Comparison of ENCODE assay signal across 1 cellular context in genomic region chr6:31763617-31763940, GRCh38.
TF ChIP-seq lines count a peak whose summit lies in the region.

No MANE protein-coding gene starts in this region.

TF ChIP-seq in HepG2, 621 proteins besides CTCF, POLR2A, EP300 and RAD21 (continued from another document and continues in another):
- TF ChIP-seq ZBTB40 (IDR thresholded peaks at IDR 0.05) (no peak), ZBTB40 (CRISPR knock-in tag; IDR thresholded peaks at IDR 0.05) (no peak), ZNF333 (CRISPR knock-in tag; IDR thresholded peaks at IDR 0.05; ENCODE audit: borderline replicate concordance) (no peak), REL (CRISPR knock-in tag; conservative IDR thresholded peaks at IDR 0.05) (no peak), PHF20 (CRISPR knock-in tag; IDR thresholded peaks at IDR 0.05) (no peak), ZNF329 (CRISPR knock-in tag; IDR thresholded peaks at IDR 0.05; ENCODE audit: low read depth) (no peak), MED8 (CRISPR knock-in tag; IDR thresholded peaks at IDR 0.05; ENCODE audit: insufficient replicate concordance) (no peak), SP1 (IDR thresholded peaks at IDR 0.05) (no peak), SP1 (CRISPR knock-in tag; IDR thresholded peaks at IDR 0.05) (0 out of 2 replicates have a peak, but pooled peaks have one; percentile 17), ERF (CRISPR knock-in tag; IDR thresholded peaks at IDR 0.05) (no peak), POGZ (CRISPR knock-in tag; IDR thresholded peaks at IDR 0.05) (no peak), ZNF672 (CRISPR knock-in tag; IDR thresholded peaks at IDR 0.05) (no peak), KDM5B (CRISPR knock-in tag; IDR thresholded peaks at IDR 0.05; ENCODE audit: borderline replicate concordance) (no peak), MAF1 (CRISPR knock-in tag; IDR thresholded peaks at IDR 0.05; ENCODE audit: borderline replicate concordance) (no peak), ZNF557 (CRISPR knock-in tag; IDR thresholded peaks at IDR 0.05) (no peak), ZBTB39 (CRISPR knock-in tag; IDR thresholded peaks at IDR 0.05) (no peak), RXRB (CRISPR knock-in tag; IDR thresholded peaks at IDR 0.05; ENCODE audit: borderline replicate concordance) (peak; percentile 41; the same call in 1 of the 2 replicates), FOXC1 (CRISPR knock-in tag; IDR thresholded peaks at IDR 0.05; ENCODE audit: borderline replicate concordance) (no peak), MLXIP (CRISPR knock-in tag; IDR thresholded peaks at IDR 0.05; ENCODE audit: borderline replicate concordance) (no peak), ZNF543 (CRISPR knock-in tag; IDR thresholded peaks at IDR 0.05) (no peak), ZNF510 (CRISPR knock-in tag; IDR thresholded peaks at IDR 0.05; ENCODE audit: low read depth) (no peak), MAFG (CRISPR knock-in tag; IDR thresholded peaks at IDR 0.05) (no peak), NCOR1 (IDR thresholded peaks at IDR 0.05; ENCODE audit: borderline replicate concordance, low read length) (no peak), MAX (IDR thresholded peaks at IDR 0.05) (no peak), HOXA5 (CRISPR knock-in tag; IDR thresholded peaks at IDR 0.05) (no peak), IKZF4 (CRISPR knock-in tag; IDR thresholded peaks at IDR 0.05; ENCODE audit: borderline replicate concordance, low read depth, not compliant biosample characterization) (no peak), SMARCC2 (IDR thresholded peaks at IDR 0.05) (no peak), LCORL (IDR thresholded peaks at IDR 0.05) (no peak), LCORL (CRISPR knock-in tag; IDR thresholded peaks at IDR 0.05) (peak; percentile 73), NR2F6 (IDR thresholded peaks at IDR 0.05) (no peak), NR2F6 (CRISPR knock-in tag; IDR thresholded peaks at IDR 0.05) (peak; percentile 30; the same call in 1 of the 2 replicates), SAP130 (CRISPR knock-in tag; IDR thresholded peaks at IDR 0.05; ENCODE audit: low read depth) (peak; percentile 49; the same call in 1 of the 2 replicates), NBN (conservative IDR thresholded peaks at IDR 0.05) (no peak), DNMT3B (CRISPR knock-in tag; conservative IDR thresholded peaks at IDR 0.05) (no peak), EZH2 (conservative IDR thresholded peaks at IDR 0.05; ENCODE audit: low read depth, low read length) (no peak), TP53 (CRISPR knock-in tag; conservative IDR thresholded peaks at IDR 0.05) (no peak), JDP2 (CRISPR knock-in tag; IDR thresholded peaks at IDR 0.05; ENCODE audit: borderline replicate concordance) (no peak), SNAPC5 (CRISPR knock-in tag; IDR thresholded peaks at IDR 0.05; ENCODE audit: borderline replicate concordance) (no peak), SOX6 (IDR thresholded peaks at IDR 0.05) (no peak), SOX6 (CRISPR knock-in tag; IDR thresholded peaks at IDR 0.05) (no peak), GMEB2 (CRISPR knock-in tag; IDR thresholded peaks at IDR 0.05; ENCODE audit: low read depth) (no peak), CREM (IDR thresholded peaks at IDR 0.05) (no peak), CREM (CRISPR knock-in tag; IDR thresholded peaks at IDR 0.05) (no peak), YEATS4 (CRISPR knock-in tag; IDR thresholded peaks at IDR 0.05; ENCODE audit: borderline replicate concordance) (no peak), ZNF253 (CRISPR knock-in tag; IDR thresholded peaks at IDR 0.05; ENCODE audit: borderline replicate concordance) (no peak), ZNF335 (CRISPR knock-in tag; IDR thresholded peaks at IDR 0.05) (no peak), NFE2L2 (IDR thresholded peaks at IDR 0.05; ENCODE audit: low read length) (no peak), NPAS2 (CRISPR knock-in tag; IDR thresholded peaks at IDR 0.05; ENCODE audit: borderline replicate concordance) (no peak), ZBTB43 (CRISPR knock-in tag; conservative IDR thresholded peaks at IDR 0.05) (no peak), IRF2 (CRISPR knock-in tag; IDR thresholded peaks at IDR 0.05) (peak; percentile 55; the same call in 1 of the 2 replicates), ELF4 (CRISPR knock-in tag; IDR thresholded peaks at IDR 0.05; ENCODE audit: borderline replicate concordance) (no peak), PATZ1 (CRISPR knock-in tag; IDR thresholded peaks at IDR 0.05) (no peak), JARID2 (CRISPR knock-in tag; IDR thresholded peaks at IDR 0.05; ENCODE audit: insufficient replicate concordance) (no peak), ZNF737 (CRISPR knock-in tag; IDR thresholded peaks at IDR 0.05; ENCODE audit: borderline replicate concordance) (no peak)
